ENCODE assay signal across 21 cellular contexts in the genomic region with DNA sequence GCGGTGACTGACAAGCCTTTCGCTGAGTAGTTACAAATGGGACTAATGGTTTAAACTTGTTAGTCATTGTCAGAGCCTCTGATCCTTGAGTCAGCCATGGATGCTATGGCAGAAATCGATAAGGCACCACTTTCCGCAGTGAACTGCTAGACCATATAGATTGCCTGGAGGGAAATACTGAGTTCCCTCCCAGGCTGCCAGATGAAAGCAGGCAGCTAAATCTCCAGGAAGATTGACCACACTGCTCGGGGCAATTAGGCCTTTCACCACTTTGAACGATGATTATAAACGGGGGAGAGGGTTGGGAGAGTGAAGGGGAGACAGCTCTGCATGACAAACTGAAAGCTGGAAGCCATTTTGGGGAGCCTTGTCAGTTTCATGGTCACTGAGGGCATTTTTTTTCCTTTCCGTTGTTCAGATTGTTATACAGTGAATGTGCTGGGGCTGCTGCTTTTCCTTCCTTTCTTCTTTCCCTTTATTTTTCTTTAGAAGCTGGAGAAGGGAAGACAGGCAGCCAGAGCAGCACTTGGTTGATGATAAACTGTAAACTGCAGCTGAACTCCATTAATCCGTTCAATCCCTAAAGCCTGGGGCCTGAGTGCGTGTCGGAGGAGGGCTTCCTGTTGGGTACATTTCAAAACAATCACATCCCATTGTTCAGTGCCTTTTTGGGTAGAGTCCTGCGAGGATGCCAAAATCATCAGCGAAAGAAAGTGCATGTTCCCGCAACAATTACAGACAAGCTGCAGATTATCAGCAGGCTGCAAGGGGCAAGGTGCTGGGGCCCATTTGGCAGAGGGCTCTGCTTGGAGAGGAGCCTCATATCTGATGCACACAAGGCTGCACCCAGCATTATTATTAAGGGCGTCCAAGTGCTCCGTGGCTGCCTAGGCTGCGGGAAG.
DNase-seq lines count a peak whose midpoint lies in the region; ATAC-seq, FAIRE-seq and TF ChIP-seq lines count a peak whose summit lies in the region.
"Had no signal": no experiment of that assay in that cellular context is flagged by ENCODE, and none has a peak within 500 bp of the region (broad histone marks: within the 10 kb centered on the region; RNA-seq: fewer than 3 reads in every experiment).

No MANE protein-coding gene starts in this region.

- H2AFZ ChIP-seq in keratinocyte (ENCODE audit: control insufficient read depth, low read length): peak overlapping the region; percentile 30
- H2AFZ ChIP-seq in smooth muscle cell (ENCODE audit: low read depth): peak overlapping the region; percentile 81

- no peak overlapping the region for H3K27ac ChIP-seq in keratinocyte (ENCODE audit: control insufficient read depth, insufficient read depth, low read length)
- H3K27ac ChIP-seq in smooth muscle cell (ENCODE audit: low read depth): no peak overlapping the region
- H3K27ac ChIP-seq: suprapubic skin had no signal

- no peak for FAIRE-seq in keratinocyte (lab: Jason Lieb, UNC)
- FAIRE-seq: colon, frontal cortex, GM18507, islet of Langerhans had no signal

- H3K36me3 ChIP-seq in keratinocyte (ENCODE audit: control insufficient read depth in 2 of 2, extremely low read depth in 1 of 2, insufficient read depth in 2 of 2, low read length in 2 of 2) (no peaks in the 10 kb centered on the region), smooth muscle cell (ENCODE audit: low read depth) (no peaks in the 10 kb centered on the region)
- H3K36me3 ChIP-seq: suprapubic skin had no signal

- no peaks in the 10 kb centered on the region for H3K36me3 Mint-ChIP-seq in activated T-cell treated with anti-CD3 and anti-CD28 coated beads, Interleukin-2, amount 50 U/mL, for 4 hours (ENCODE audit: insufficient read depth)
- H3K36me3 Mint-ChIP-seq: activated naive CD8-positive, alpha-beta T cell; natural killer cell had no signal

- DNase-seq in NCI-H2107 treated with DMSO at 0.1 percent for 48 hours (lab: John Stamatoyannopoulos, UW; ENCODE audit: unreplicated experiment) (peak; percentile 24), NCI-H2107 (lab: John Stamatoyannopoulos, UW) (no peak), astrocyte of the hippocampus (ENCODE audit: low read depth, low spot score) (peak; percentile 28), keratinocyte (ENCODE audit: low read depth, low spot score) (no peak), smooth muscle cell (lab: John Stamatoyannopoulos, UW; ENCODE audit: unreplicated experiment) (no peak), NCI-H510A (lab: John Stamatoyannopoulos, UW) (no peak)
- no peak for DNase-seq in activated T-cell treated with anti-CD3 and anti-CD28 coated beads, Interleukin-2, amount 50 U/mL, for 4 hours
- DNase-seq in stimulated activated naive CD4-positive, alpha-beta T cell treated with Interleukin-2 at 50 U/mL for 16 hours (lab: John Stamatoyannopoulos, UW): no peak
- DNase-seq: 8988T; activated CD8-positive, alpha-beta memory T cell treated with anti-CD3 and anti-CD28 coated beads, Interleukin-2, amount 50 U/mL, for 48 hours; GF-D8; H7; KG1; natural killer cell; NCI-H187 treated with DMSO at 0.1 percent for 48 hours had no signal

- H3K9me3 ChIP-seq in keratinocyte (ENCODE audit: control insufficient read depth, low read depth, low read length) (no peaks in the 10 kb centered on the region), smooth muscle cell (replicated peaks; ENCODE audit: low read depth) (no peaks in the 10 kb centered on the region)
- H3K9me3 ChIP-seq: suprapubic skin had no signal

- H3K4me1 ChIP-seq in keratinocyte (ENCODE audit: control insufficient read depth, extremely low read depth, insufficient read depth, low read length): peaks cover 11% of the 10 kb centered on the region
- H3K4me1 ChIP-seq in smooth muscle cell (ENCODE audit: low read depth): peaks cover 31% of the 10 kb centered on the region
- H3K4me1 ChIP-seq: suprapubic skin had no signal

- no peaks in the 10 kb centered on the region for H3K9me3 Mint-ChIP-seq in activated T-cell treated with anti-CD3 and anti-CD28 coated beads, Interleukin-2, amount 50 U/mL, for 4 hours
- H3K9me3 Mint-ChIP-seq: natural killer cell had no signal

- no peak for TF ChIP-seq CTCF in keratinocyte (optimal IDR thresholded peaks at IDR 0.05 in 1 of 3, IDR thresholded peaks at IDR 0.05 in 1 of 3, conservative IDR thresholded peaks at IDR 0.05 in 1 of 3; ENCODE audit: extremely low read depth in 1 of 3, insufficient read depth in 2 of 3, low read length in 3 of 3)
- TF ChIP-seq CTCF in smooth muscle cell (IDR thresholded peaks at IDR 0.05; ENCODE audit: borderline replicate concordance, insufficient read depth, poor library complexity, severe bottlenecking): no peak

- H3K9ac ChIP-seq in keratinocyte (ENCODE audit: control insufficient read depth, extremely low read depth, insufficient read depth, low read length) (no peak overlapping the region), smooth muscle cell (ENCODE audit: low read depth) (no peak overlapping the region)

- no peak for ATAC-seq in activated T-cell treated with anti-CD3 and anti-CD28 coated beads, Interleukin-2, amount 50 U/mL, for 4 hours
- ATAC-seq: natural killer cell had no signal

- H4K20me1 ChIP-seq in keratinocyte (ENCODE audit: control insufficient read depth, extremely low read depth, insufficient read depth, low read length) (no peaks in the 10 kb centered on the region), smooth muscle cell (ENCODE audit: low read depth) (no peaks in the 10 kb centered on the region)

- H3K27me3 ChIP-seq in keratinocyte (ENCODE audit: control insufficient read depth, extremely low read depth, insufficient read depth, low read length) (no peaks in the 10 kb centered on the region), smooth muscle cell (ENCODE audit: low read depth) (peaks cover 9% of the 10 kb centered on the region)
- H3K27me3 ChIP-seq: suprapubic skin had no signal

- no peak overlapping the region for H3K4me3 ChIP-seq in keratinocyte (ENCODE audit: control insufficient read depth in 2 of 3, extremely low read depth in 1 of 3, insufficient read depth in 2 of 3, low read depth in 1 of 3, low read length in 3 of 3)
- H3K4me3 ChIP-seq in smooth muscle cell: no peak overlapping the region
- H3K4me3 ChIP-seq: suprapubic skin had no signal

- no peaks in the 10 kb centered on the region for H3K9me1 ChIP-seq in keratinocyte (ENCODE audit: control insufficient read depth, extremely low read depth, insufficient read depth, low read length)

- dilution Hi-C loops in keratinocyte (cut with MboI; ENCODE audit: extremely low pct_ligation_motif_present, low sequenced_read_pairs): no loop called here

- no peak overlapping the region for H3K4me2 ChIP-seq in keratinocyte (ENCODE audit: control insufficient read depth, extremely low read depth, insufficient read depth, low read depth, low read length)
- H3K4me2 ChIP-seq in smooth muscle cell: peak overlapping the region; percentile 76

- H3K79me2 ChIP-seq in keratinocyte (ENCODE audit: control insufficient read depth, insufficient read depth, low read length) (no peaks in the 10 kb centered on the region), smooth muscle cell (ENCODE audit: low read depth) (no peaks in the 10 kb centered on the region)

- H3K4me3 Mint-ChIP-seq in activated T-cell treated with anti-CD3 and anti-CD28 coated beads, Interleukin-2, amount 50 U/mL, for 4 hours: no peak overlapping the region
- H3K4me3 Mint-ChIP-seq: activated naive CD8-positive, alpha-beta T cell; natural killer cell had no signal

- WGBS in smooth muscle cell (ENCODE audit: low lambda C conversion rate): 24% methylated on average over 17 of the region's 17 CpGs

- peaks cover 4% of the 10 kb centered on the region for H3K27me3 Mint-ChIP-seq in activated T-cell treated with anti-CD3 and anti-CD28 coated beads, Interleukin-2, amount 50 U/mL, for 4 hours (ENCODE audit: low read depth)

- no peaks in the 10 kb centered on the region for H3K4me1 Mint-ChIP-seq in activated T-cell treated with anti-CD3 and anti-CD28 coated beads, Interleukin-2, amount 50 U/mL, for 4 hours (ENCODE audit: low read depth)
- H3K4me1 Mint-ChIP-seq: natural killer cell had no signal

- peaks cover 14% of the 10 kb centered on the region for H3F3A ChIP-seq in smooth muscle cell (ENCODE audit: low read depth)

Comparison
In these comparisons a context has a peak if more than half of its experiments do, and no peak if none do; other contexts are left out.
1. DNase-seq: peak in NCI-H2107 treated with DMSO at 0.1 percent for 48 hours (single experiment) and astrocyte of the hippocampus (single experiment); none in NCI-H2107 (single experiment), keratinocyte (single experiment), smooth muscle cell (single experiment), NCI-H510A (single experiment), activated T-cell treated with anti-CD3 and anti-CD28 coated beads, Interleukin-2, amount 50 U/mL, for 4 hours (single experiment) and stimulated activated naive CD4-positive, alpha-beta T cell treated with Interleukin-2 at 50 U/mL for 16 hours (single experiment).